ENCODE assay signal across 8 cellular contexts in genomic region chr1:2044510-2045319, GRCh38.
DNase-seq lines count a peak whose midpoint lies in the region; ATAC-seq lines count a peak whose summit lies in the region.

No MANE protein-coding gene starts in this region.

- no peaks in the 10 kb centered on the region for H3K36me3 ChIP-seq in mucosa of rectum (ENCODE audit: control insufficient read depth in 2 of 2, insufficient read depth in 2 of 2, low read length in 2 of 2)

- peak overlapping the region; percentile 20 to 35 for H3K4me3 ChIP-seq in mucosa of rectum (ENCODE audit: low read length in 2 of 2)

- peaks cover 0 to 2% of the 10 kb centered on the region in 2 donors for H3K27me3 ChIP-seq in mucosa of rectum (ENCODE audit: control insufficient read depth in 2 of 2, insufficient read depth in 2 of 2, low read length in 2 of 2)

- H3K9me3 ChIP-seq in mucosa of rectum (ENCODE audit: control insufficient read depth in 2 of 2, low read length in 2 of 2), result no peaks in the 10 kb centered on the region

- peak overlapping the region in 1 of 2 donors; percentile 54 for H3K9ac ChIP-seq in mucosa of rectum (ENCODE audit: low read depth in 1 of 2, low read length in 2 of 2)

- no peak for ATAC-seq in HG03196 (IDR thresholded peaks at IDR 0.05; ENCODE audit: unreplicated experiment)

- DNase-seq in SIG-M5 treated with dmso at 0.1 percent for 504 hours (lab: John Stamatoyannopoulos, UW; ENCODE audit: unreplicated experiment) (peak; percentile 37), SIG-M5 (lab: John Stamatoyannopoulos, UW) (no peak), NCI-H69 (lab: John Stamatoyannopoulos, UW) (peak; percentile 48), epidermal melanocyte (ENCODE audit: insufficient read length, low spot score) (peak; percentile 80)
- peak; percentile 97 for DNase-seq in activated CD8-positive, alpha-beta memory T cell treated with anti-CD3 and anti-CD28 coated beads, Interleukin-2, amount 50 U/mL, for 48 hours
- peak; percentile 55 to 57 for DNase-seq in stimulated activated CD8-positive, alpha-beta memory T cell treated with anti-CD3 and anti-CD28 coated beads, Interleukin-4, amount 100 ng/mL, for 4 hours (ENCODE audit: low read depth in 2 of 2, low spot score in 1 of 2)

- H3K4me1 ChIP-seq in mucosa of rectum (ENCODE audit: control insufficient read depth in 2 of 2, insufficient read depth in 2 of 2, low read length in 2 of 2), result peaks cover 37 to 57% of the 10 kb centered on the region in 2 donors

- H3K27ac ChIP-seq in mucosa of rectum (ENCODE audit: low read depth in 2 of 2, low read length in 2 of 2), result no peak overlapping the region
